In the genomic region with DNA sequence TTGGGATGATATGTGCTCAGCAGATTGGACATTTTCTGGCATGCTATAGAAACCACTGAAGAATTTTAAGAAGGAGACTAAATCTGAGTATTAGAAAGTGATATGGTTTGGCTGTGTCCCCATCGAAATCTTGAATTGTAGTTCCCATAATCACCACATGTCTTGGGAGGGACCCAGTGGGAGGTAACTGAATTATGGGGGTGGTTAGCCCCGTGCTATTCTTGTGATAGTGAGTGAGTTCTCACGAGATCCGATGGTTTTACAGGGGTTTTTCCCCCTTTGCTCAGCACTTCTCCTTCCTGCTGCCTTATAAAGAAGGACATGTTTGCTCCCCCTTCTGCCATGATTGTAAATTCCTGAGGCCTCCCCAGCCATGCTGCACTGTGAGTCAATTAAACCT, we compare ENCODE assay signal across 1 cellular context.
TF ChIP-seq lines count a peak whose summit lies in the region.

No MANE protein-coding gene starts in this region.

TF ChIP-seq in WTC11, 78 proteins besides CTCF, POLR2A, EP300 and RAD21 (continued from another document):
- TF ChIP-seq, protein P1, sequence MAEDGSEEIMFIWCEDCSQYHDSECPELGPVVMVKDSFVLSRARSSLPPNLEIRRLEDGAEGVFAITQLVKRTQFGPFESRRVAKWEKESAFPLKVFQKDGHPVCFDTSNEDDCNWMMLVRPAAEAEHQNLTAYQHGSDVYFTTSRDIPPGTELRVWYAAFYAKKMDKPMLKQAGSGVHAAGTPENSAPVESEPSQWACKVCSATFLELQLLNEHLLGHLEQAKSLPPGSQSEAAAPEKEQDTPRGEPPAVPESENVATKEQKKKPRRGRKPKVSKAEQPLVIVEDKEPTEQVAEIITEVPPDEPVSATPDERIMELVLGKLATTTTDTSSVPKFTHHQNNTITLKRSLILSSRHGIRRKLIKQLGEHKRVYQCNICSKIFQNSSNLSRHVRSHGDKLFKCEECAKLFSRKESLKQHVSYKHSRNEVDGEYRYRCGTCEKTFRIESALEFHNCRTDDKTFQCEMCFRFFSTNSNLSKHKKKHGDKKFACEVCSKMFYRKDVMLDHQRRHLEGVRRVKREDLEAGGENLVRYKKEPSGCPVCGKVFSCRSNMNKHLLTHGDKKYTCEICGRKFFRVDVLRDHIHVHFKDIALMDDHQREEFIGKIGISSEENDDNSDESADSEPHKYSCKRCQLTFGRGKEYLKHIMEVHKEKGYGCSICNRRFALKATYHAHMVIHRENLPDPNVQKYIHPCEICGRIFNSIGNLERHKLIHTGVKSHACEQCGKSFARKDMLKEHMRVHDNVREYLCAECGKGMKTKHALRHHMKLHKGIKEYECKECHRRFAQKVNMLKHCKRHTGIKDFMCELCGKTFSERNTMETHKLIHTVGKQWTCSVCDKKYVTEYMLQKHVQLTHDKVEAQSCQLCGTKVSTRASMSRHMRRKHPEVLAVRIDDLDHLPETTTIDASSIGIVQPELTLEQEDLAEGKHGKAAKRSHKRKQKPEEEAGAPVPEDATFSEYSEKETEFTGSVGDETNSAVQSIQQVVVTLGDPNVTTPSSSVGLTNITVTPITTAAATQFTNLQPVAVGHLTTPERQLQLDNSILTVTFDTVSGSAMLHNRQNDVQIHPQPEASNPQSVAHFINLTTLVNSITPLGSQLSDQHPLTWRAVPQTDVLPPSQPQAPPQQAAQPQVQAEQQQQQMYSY (CRISPR knock-in tag; IDR thresholded peaks at IDR 0.05), result no peak
- TF ChIP-seq NFYB (CRISPR knock-in tag; conservative IDR thresholded peaks at IDR 0.05; ENCODE audit: low read depth), result no peak
